In genomic region chr3:91466526-91466925, GRCh38 we compare ENCODE assay signal across 5 cellular contexts.
DNase-seq lines count a peak whose midpoint lies in the region.
"Not testable (repeated sequence)": the region's sequence is repeated elsewhere in the genome, so short reads cannot be mapped to it uniquely, and the experiment has no call there.

No MANE protein-coding gene starts in this region.

- not testable (repeated sequence) for H3K4me3 ChIP-seq in HAP-1

- H3K36me3 ChIP-seq in HAP-1 (replicated peaks), result not testable (repeated sequence)

- peak; percentile 9 to 36 for DNase-seq in HAP-1 (ENCODE audit: low spot score in 2 of 2)
- DNase-seq in epidermal melanocyte (ENCODE audit: insufficient read length, low spot score), result peak; percentile 10
- peak; percentile 7 for DNase-seq in globus pallidus (ENCODE audit: low spot score)
- peak; percentile 4 for DNase-seq in midbrain (lab: John Stamatoyannopoulos, UW)
- peak; percentile 11 for DNase-seq in superior temporal gyrus (ENCODE audit: extremely low spot score)

- H3K27me3 ChIP-seq in HAP-1 (ENCODE audit: low read depth), result not testable (repeated sequence)

- not testable (repeated sequence) for H3K9me3 ChIP-seq in HAP-1

- not testable (repeated sequence) for H3K4me1 ChIP-seq in HAP-1

- in situ Hi-C loops in HAP-1 (cut with MboI; ENCODE audit: low sequenced_read_pairs), result not testable (repeated sequence)
